1 cellular context compared by ENCODE assay signal in genomic region chr3:61357902-61358301, GRCh38.
TF ChIP-seq lines count a peak whose summit lies in the region.

No MANE protein-coding gene starts in this region.

TF ChIP-seq in SK-N-SH, 30 proteins besides CTCF, POLR2A, EP300 and RAD21 (continued from another document):
- TF ChIP-seq REST (IDR thresholded peaks at IDR 0.05; ENCODE audit: low read depth, low read length): no peak
